ENCODE assay signal across 13 cellular contexts in genomic region chr11:116357769-116358544, GRCh38.
DNase-seq lines count a peak whose midpoint lies in the region; ATAC-seq, FAIRE-seq and TF ChIP-seq lines count a peak whose summit lies in the region.
"Had no signal": no experiment of that assay in that cellular context is flagged by ENCODE, and none has a peak within 500 bp of the region (broad histone marks: within the 10 kb centered on the region; RNA-seq: fewer than 3 reads in every experiment).

No MANE protein-coding gene starts in this region.

- no peak overlapping the region for H3K9ac ChIP-seq in K562 (ENCODE audit: insufficient read depth in 1 of 2, low read depth in 2 of 2, low read length in 2 of 2)

- BruUV-seq in K562 (replicated peaks; lab: Mats Ljungman, UMichigan): no TSS peak

- no peak for FAIRE-seq in K562 (lab: Jason Lieb, UNC)
- FAIRE-seq: colon, GM19239 had no signal

- intact Hi-C loops in K562 (cut with micrococcal nuclease): loop anchor here (2.0 to 10.0 kb wide), 3 partner anchors 141 to 334 kb away; no protein-coding TSS in a partner anchor

- H3K27me3 Mint-ChIP-seq in effector memory CD8-positive, alpha-beta T cell: peaks cover 16 to 36% of the 10 kb centered on the region in 2 donors

- H3K36me3 ChIP-seq in K562 (ENCODE audit: control insufficient read depth, insufficient read depth, low read length): no peaks in the 10 kb centered on the region

- TF ChIP-seq CTCF in AG04450 (IDR thresholded peaks at IDR 0.05; ENCODE audit: low read depth, low read length) (peak; percentile 29), GM13977 (IDR thresholded peaks at IDR 0.05; ENCODE audit: extremely low read depth, insufficient read depth, missing control alignments) (peak; percentile 46), K562 (IDR thresholded peaks at IDR 0.05 in 2 of 3, conservative IDR thresholded peaks at IDR 0.05 in 1 of 3; ENCODE audit: insufficient read depth in 2 of 3, low read depth in 1 of 3, low read length in 3 of 3) (peak; percentile 84 to 95 (median 92))

- no peaks in the 10 kb centered on the region for H3K4me1 Mint-ChIP-seq in effector memory CD8-positive, alpha-beta T cell (ENCODE audit: low read depth in 2 of 2)
- H3K4me1 Mint-ChIP-seq: immature natural killer cell had no signal

- TF ChIP-seq POLR2A in K562 (conservative IDR thresholded peaks at IDR 0.05): no peak

- POLR2A ChIA-PET in AG04450 (lab: Yijun Ruan, JAX): no interaction called here
- POLR2A ChIA-PET in K562 (lab: Yijun Ruan, JAX): no interaction called here

- H4K20me1 ChIP-seq in K562 (replicated peaks; ENCODE audit: control insufficient read depth, insufficient read depth, low read length): peaks cover 3% of the 10 kb centered on the region

- no peaks in the 10 kb centered on the region; the same call in 1 of the 2 replicates for H3K9me3 ChIP-seq in AG04450 (ENCODE audit: control insufficient read depth, insufficient read depth, low read length)
- H3K9me3 ChIP-seq in K562 (replicated peaks; ENCODE audit: control insufficient read depth, insufficient read depth, low read depth, low read length): no peaks in the 10 kb centered on the region

- H2AFZ ChIP-seq in K562 (ENCODE audit: low read depth, low read length): no peak overlapping the region

- H3K27ac ChIP-seq in AG04450 (ENCODE audit: low read depth, low read length) (no peak overlapping the region), K562 (ENCODE audit: extremely low read depth, low read depth, low read length) (no peak overlapping the region)

- H3K4me2 ChIP-seq in K562 (ENCODE audit: insufficient read depth, low read length): no peak overlapping the region

- H3K79me2 ChIP-seq in K562 (ENCODE audit: control insufficient read depth, insufficient read depth, low read length): no peaks in the 10 kb centered on the region

- DNase-seq in AG04450 (ENCODE audit: low read depth, low spot score) (no peak), GM13977 (ENCODE audit: low spot score) (no peak), K562 (ENCODE audit: extremely low read depth in 1 of 4, low spot score in 3 of 4) (peak; percentile 68 to 87 (median 80)), left kidney (ENCODE audit: low read depth, low spot score) (peak; percentile 90), C1 segment of cervical spinal cord (lab: John Stamatoyannopoulos, UW) (no peak), NCI-H2029 (lab: John Stamatoyannopoulos, UW) (no peak)
- no peak for DNase-seq in effector memory CD8-positive, alpha-beta T cell
- DNase-seq: immature natural killer cell, NCI-H1417, SW 1271 had no signal

- no peaks in the 10 kb centered on the region for H3K9me3 Mint-ChIP-seq in effector memory CD8-positive, alpha-beta T cell
- H3K9me3 Mint-ChIP-seq: immature natural killer cell had no signal

- ATAC-seq in K562 (peak; percentile 100), GM19328 (IDR thresholded peaks at IDR 0.05; ENCODE audit: unreplicated experiment) (no peak)
- no peak for ATAC-seq in effector memory CD8-positive, alpha-beta T cell (replicated peaks)

- peaks cover 0 to 6% of the 10 kb centered on the region in 2 experiments; a peak in 1 of 5 replicates for H3K4me1 ChIP-seq in K562 (replicated peaks in 1 of 2; ENCODE audit: control insufficient read depth in 2 of 2, insufficient read depth in 2 of 2, low read length in 2 of 2)

- no peak overlapping the region for H3K4me3 ChIP-seq in AG04450 (ENCODE audit: low read depth, low read length)
- H3K4me3 ChIP-seq in K562: no peak overlapping the region

- H3K27ac Mint-ChIP-seq in effector memory CD8-positive, alpha-beta T cell: no peak overlapping the region
- H3K27ac Mint-ChIP-seq: immature natural killer cell had no signal

- H3K9me1 ChIP-seq in K562 (ENCODE audit: control insufficient read depth, insufficient read depth, low read length): peaks cover 3% of the 10 kb centered on the region

- H3K36me3 Mint-ChIP-seq in effector memory CD8-positive, alpha-beta T cell (ENCODE audit: insufficient read depth): no peaks in the 10 kb centered on the region
- H3K36me3 Mint-ChIP-seq: immature natural killer cell had no signal

- CTCF ChIA-PET in AG04450 (lab: Charles Lee): no interaction called here
- CTCF ChIA-PET in K562 (lab: Yijun Ruan, JAX; ENCODE audit: low intra/inter-chr PET ratio): interaction anchor here (0.8 kb wide), 1 partner anchor 141 kb away, joined by 3 read pairs; no protein-coding TSS in a partner anchor

- H3K27me3 ChIP-seq in AG04450 (ENCODE audit: control insufficient read depth, insufficient read depth, low read length): peaks cover 3% of the 10 kb centered on the region
- H3K27me3 ChIP-seq in K562 (ENCODE audit: control insufficient read depth in 2 of 2, insufficient read depth in 2 of 2, low read length in 2 of 2): peaks cover 0 to 46% of the 10 kb centered on the region in 2 experiments; a peak in 4 of 5 replicates

- in situ Hi-C loops in GM13977 (cut with MboI; ENCODE audit: low pct_unique_long_range_greater_than_20kb, low sequenced_read_pairs, unreplicated experiment) (no loop called here), K562 (cut with MboI) (no loop called here)

- WGBS in K562 (ENCODE audit: insufficient coverage, low coverage, missing lambda C conversion rate): 7% methylated on average over 36 of the region's 38 CpGs

- TF ChIP-seq RAD21 in K562 (CRISPR knock-in tag; conservative IDR thresholded peaks at IDR 0.05 in 1 of 2, IDR thresholded peaks at IDR 0.05 in 1 of 2): peak; percentile 54 to 67; a peak in 3 of 4 replicates

- no peak overlapping the region for H3K4me3 Mint-ChIP-seq in effector memory CD8-positive, alpha-beta T cell
- H3K4me3 Mint-ChIP-seq: immature natural killer cell had no signal

- TF ChIP-seq EP300 in K562 (IDR thresholded peaks at IDR 0.05; ENCODE audit: low read length): no peak

TF ChIP-seq in K562, 482 proteins besides CTCF, POLR2A, EP300 and RAD21:
- TF ChIP-seq E2F3 (CRISPR knock-in tag; IDR thresholded peaks at IDR 0.05) (no peak), NCOA1 (IDR thresholded peaks at IDR 0.05; ENCODE audit: low read depth) (no peak), MYC (IDR thresholded peaks at IDR 0.05; ENCODE audit: low read depth, low read length) (0 out of 2 replicates have a peak, but pooled peaks have one; percentile 28), MYC (CRISPR knock-in tag; IDR thresholded peaks at IDR 0.05; ENCODE audit: borderline replicate concordance, low read depth) (no peak), CBX5 (IDR thresholded peaks at IDR 0.05; ENCODE audit: borderline replicate concordance, low read depth) (no peak), ZBED1 (IDR thresholded peaks at IDR 0.05) (no peak), ZNF212 (CRISPR knock-in tag; IDR thresholded peaks at IDR 0.05) (no peak), CSDE1 (IDR thresholded peaks at IDR 0.05) (no peak), E2F6 (IDR thresholded peaks at IDR 0.05; ENCODE audit: borderline replicate concordance in 1 of 2, extremely low read depth in 1 of 2, insufficient read depth in 1 of 2, insufficient read length in 1 of 2, low read depth in 1 of 2, low read length in 1 of 2, poor library complexity in 1 of 2, severe bottlenecking in 1 of 2) (peak in 1 of 2 experiments; percentile 14), SRSF3 (IDR thresholded peaks at IDR 0.05; ENCODE audit: insufficient read depth, low read length) (no peak), CXXC5 (CRISPR knock-in tag; IDR thresholded peaks at IDR 0.05) (0 out of 2 replicates have a peak, but pooled peaks have one; percentile 32), GATA2 (CRISPR knock-in tag; IDR thresholded peaks at IDR 0.05) (no peak), SMC3 (conservative IDR thresholded peaks at IDR 0.05; ENCODE audit: insufficient read depth, low read depth, low read length) (0 out of 2 replicates have a peak, but pooled peaks have one; percentile 30), NCOA4 (IDR thresholded peaks at IDR 0.05; ENCODE audit: partially characterized antibody) (no peak), TARDBP (IDR thresholded peaks at IDR 0.05) (no peak), MAZ (CRISPR knock-in tag; conservative IDR thresholded peaks at IDR 0.05 in 1 of 2, IDR thresholded peaks at IDR 0.05 in 1 of 2) (peak in 1 of 2 experiments; percentile 52; a peak in 1 of 4 replicates)
- TF ChIP-seq, protein P1, sequence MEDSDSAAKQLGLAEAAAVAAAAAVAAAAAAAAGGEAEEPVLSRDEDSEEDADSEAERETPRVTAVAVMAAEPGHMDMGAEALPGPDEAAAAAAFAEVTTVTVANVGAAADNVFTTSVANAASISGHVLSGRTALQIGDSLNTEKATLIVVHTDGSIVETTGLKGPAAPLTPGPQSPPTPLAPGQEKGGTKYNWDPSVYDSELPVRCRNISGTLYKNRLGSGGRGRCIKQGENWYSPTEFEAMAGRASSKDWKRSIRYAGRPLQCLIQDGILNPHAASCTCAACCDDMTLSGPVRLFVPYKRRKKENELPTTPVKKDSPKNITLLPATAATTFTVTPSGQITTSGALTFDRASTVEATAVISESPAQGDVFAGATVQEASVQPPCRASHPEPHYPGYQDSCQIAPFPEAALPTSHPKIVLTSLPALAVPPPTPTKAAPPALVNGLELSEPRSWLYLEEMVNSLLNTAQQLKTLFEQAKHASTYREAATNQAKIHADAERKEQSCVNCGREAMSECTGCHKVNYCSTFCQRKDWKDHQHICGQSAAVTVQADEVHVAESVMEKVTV (CRISPR knock-in tag; IDR thresholded peaks at IDR 0.05): no peak
- TF ChIP-seq, protein P2, sequence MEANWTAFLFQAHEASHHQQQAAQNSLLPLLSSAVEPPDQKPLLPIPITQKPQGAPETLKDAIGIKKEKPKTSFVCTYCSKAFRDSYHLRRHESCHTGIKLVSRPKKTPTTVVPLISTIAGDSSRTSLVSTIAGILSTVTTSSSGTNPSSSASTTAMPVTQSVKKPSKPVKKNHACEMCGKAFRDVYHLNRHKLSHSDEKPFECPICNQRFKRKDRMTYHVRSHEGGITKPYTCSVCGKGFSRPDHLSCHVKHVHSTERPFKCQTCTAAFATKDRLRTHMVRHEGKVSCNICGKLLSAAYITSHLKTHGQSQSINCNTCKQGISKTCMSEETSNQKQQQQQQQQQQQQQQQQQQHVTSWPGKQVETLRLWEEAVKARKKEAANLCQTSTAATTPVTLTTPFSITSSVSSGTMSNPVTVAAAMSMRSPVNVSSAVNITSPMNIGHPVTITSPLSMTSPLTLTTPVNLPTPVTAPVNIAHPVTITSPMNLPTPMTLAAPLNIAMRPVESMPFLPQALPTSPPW (CRISPR knock-in tag; IDR thresholded peaks at IDR 0.05): peak; percentile 35; the same call in 1 of the 2 replicates

Comparison
In these comparisons a context has a peak if more than half of its experiments do, and no peak if none do; other contexts are left out.
1. DNase-seq: peak in K562 (4 of 4) and left kidney (single experiment); none in AG04450 (single experiment), GM13977 (single experiment), effector memory CD8-positive, alpha-beta T cell (0 of 3), C1 segment of cervical spinal cord (0 of 14) and NCI-H2029 (single experiment).
2. CTCF ChIP-seq: peak in every context shown above with its lines; median percentile 92 in K562; 46 in GM13977; 29 in AG04450.